Comparison of ENCODE assay signal across 14 cellular contexts in genomic region chr5:62690421-62690820, GRCh38.
A peak's percentile ranks its signal among the peaks of the same experiment; 100 is the strongest.
DNase-seq lines count a peak whose midpoint lies in the region; ATAC-seq and TF ChIP-seq lines count a peak whose summit lies in the region.
"Had no signal": no experiment of that assay in that cellular context is flagged by ENCODE, and none has a peak within 500 bp of the region (broad histone marks: within the 10 kb centered on the region; RNA-seq: fewer than 3 reads in every experiment).

No MANE protein-coding gene starts in this region.

- peaks cover 4% of the 10 kb centered on the region for H3K4me1 ChIP-seq in right cardiac atrium (ENCODE audit: control insufficient read depth, insufficient read depth, low read length)
- peaks cover 0 to 26% (median 13%) of the 10 kb centered on the region in 9 donors for H3K4me1 ChIP-seq in heart right ventricle
- H3K4me1 ChIP-seq: gastroesophageal sphincter had no signal

- H3K9me3 ChIP-seq in right cardiac atrium (ENCODE audit: control insufficient read depth, low read length) (no peaks in the 10 kb centered on the region), heart right ventricle (peaks cover 0 to 7% (median 0%) of the 10 kb centered on the region in 11 donors)

- intact Hi-C loops in right cardiac atrium (cut with DNase I) (no loop called here), heart right ventricle (cut with DNase I) (no loop called here)

- H3K27me3 ChIP-seq in right cardiac atrium (ENCODE audit: control insufficient read depth, insufficient read depth) (no peaks in the 10 kb centered on the region), heart right ventricle (no peaks in the 10 kb centered on the region), HL-60 (ENCODE audit: insufficient read depth, poor library complexity, severe bottlenecking) (no peaks in the 10 kb centered on the region)
- H3K27me3 ChIP-seq: gastroesophageal sphincter had no signal

- 76% methylated on average over 6 of the region's 6 CpGs for WGBS in right cardiac atrium
- WGBS in heart right ventricle, 2 donors: 80 to 84% methylated on average over 6 of the region's 6 CpGs

- CTCF ChIA-PET in HEK293T (lab: Yijun Ruan, JAX): no interaction called here

- DNase-seq in right cardiac atrium (no peak), heart right ventricle (no peak), HL-60 (ENCODE audit: low read depth in 1 of 2, low spot score in 1 of 2) (no peak), fibroblast of the aortic adventitia (ENCODE audit: low read depth) (no peak), HEK293T (ENCODE audit: extremely low spot score) (no peak), LoVo (ENCODE audit: low spot score) (no peak), erythroblast (lab: John Stamatoyannopoulos, UW) (no peak)
- DNase-seq: activated CD8-positive, alpha-beta T cell treated with anti-CD3 and anti-CD28 coated beads for 36 hours; amygdala; Calu3; NCI-H2171; NK-92 treated with Interleukin-12 subunit alpha and Interleukin-12 subunit beta, amount 100 ng/mL, for 24 hours had no signal

- H3K27ac ChIP-seq in right cardiac atrium (ENCODE audit: low read length) (peak overlapping the region; percentile 41), heart right ventricle (peak overlapping the region in 4 of 10 donors; percentile 41 to 77 (median 58)), HL-60 (replicated peaks) (peak overlapping the region; percentile 69)
- H3K27ac ChIP-seq: gastroesophageal sphincter had no signal

- H3K4me3 ChIP-seq in right cardiac atrium (ENCODE audit: low read length): no peak overlapping the region
- peak overlapping the region in 1 of 10 donors; percentile 41 for H3K4me3 ChIP-seq in heart right ventricle
- no peak overlapping the region for H3K4me3 ChIP-seq in HL-60 (replicated peaks; ENCODE audit: insufficient read depth, low read length)
- no peak overlapping the region for H3K4me3 ChIP-seq in fibroblast of the aortic adventitia (ENCODE audit: low read depth, low read length)
- H3K4me3 ChIP-seq: gastroesophageal sphincter had no signal

- no peaks in the 10 kb centered on the region for H3K36me3 ChIP-seq in heart right ventricle
- H3K36me3 ChIP-seq: gastroesophageal sphincter had no signal

- no peak for TF ChIP-seq POLR2A in erythroblast (IDR thresholded peaks at IDR 0.05; ENCODE audit: low read length)

- TF ChIP-seq CTCF in heart right ventricle (IDR thresholded peaks at IDR 0.05) (no peak), HL-60 (IDR thresholded peaks at IDR 0.05; ENCODE audit: insufficient read depth, low read length) (no peak), fibroblast of the aortic adventitia (IDR thresholded peaks at IDR 0.05; ENCODE audit: insufficient read depth, low read length) (peak; percentile 2)

- ATAC-seq in right cardiac atrium (no peak), heart right ventricle (no peak), HG03520 (IDR thresholded peaks at IDR 0.05; ENCODE audit: unreplicated experiment) (no peak)
- ATAC-seq: activated CD8-positive, alpha-beta T cell treated with anti-CD3 and anti-CD28 coated beads for 36 hours; gastroesophageal sphincter had no signal

- POLR2A ChIA-PET in HEK293T (lab: Yijun Ruan, JAX): no interaction called here

TF ChIP-seq in HEK293T, 16 proteins besides CTCF, POLR2A, EP300 and RAD21:
- no peak for TF ChIP-seq PKNOX1 (IDR thresholded peaks at IDR 0.05)
- no peak for TF ChIP-seq ELF4 (IDR thresholded peaks at IDR 0.05)
- no peak for TF ChIP-seq FOXA1 (IDR thresholded peaks at IDR 0.05)
- no peak for TF ChIP-seq LEF1 (IDR thresholded peaks at IDR 0.05; ENCODE audit: borderline replicate concordance)
- no peak for TF ChIP-seq ZNF384 (IDR thresholded peaks at IDR 0.05)
- TF ChIP-seq BHLHE40 (IDR thresholded peaks at IDR 0.05; ENCODE audit: borderline replicate concordance): no peak
- no peak for TF ChIP-seq CTBP1 (IDR thresholded peaks at IDR 0.05; ENCODE audit: borderline replicate concordance)
- TF ChIP-seq TARDBP (IDR thresholded peaks at IDR 0.05): no peak
- no peak for TF ChIP-seq ARNT (IDR thresholded peaks at IDR 0.05)
- TF ChIP-seq L3MBTL2 (conservative IDR thresholded peaks at IDR 0.05): no peak
